11 cellular contexts compared by ENCODE assay signal in the genomic region with DNA sequence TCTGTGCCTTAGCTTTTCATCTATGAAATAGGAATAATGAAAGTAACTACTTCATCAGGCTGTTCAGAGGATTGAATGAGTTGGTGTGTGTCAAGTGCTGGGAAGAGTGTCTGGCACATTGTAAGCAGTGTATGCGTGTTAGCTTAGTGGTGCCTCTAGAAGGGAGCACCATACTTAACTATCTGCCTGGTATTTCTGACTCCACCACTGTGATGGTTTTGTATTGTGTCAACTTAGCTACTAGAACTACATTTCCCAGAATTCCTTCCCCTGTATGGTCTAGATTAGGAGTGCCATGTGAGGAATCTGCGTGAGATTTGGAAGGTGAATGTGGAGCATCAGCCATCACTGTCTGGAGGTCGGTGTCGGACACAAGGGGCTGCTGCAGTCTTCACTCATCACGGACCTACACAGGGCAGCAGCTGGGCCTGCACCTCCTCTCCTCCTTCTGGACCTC.
DNase-seq lines count a peak whose midpoint lies in the region; ATAC-seq, FAIRE-seq and TF ChIP-seq lines count a peak whose summit lies in the region.
"Had no signal": no experiment of that assay in that cellular context is flagged by ENCODE, and none has a peak within 500 bp of the region (broad histone marks: within the 10 kb centered on the region; RNA-seq: fewer than 3 reads in every experiment).

No MANE protein-coding gene starts in this region.

- peak overlapping the region; percentile 75 to 93 for H3K18ac ChIP-seq in mesenchymal stem cell (ENCODE audit: low read depth in 1 of 2, low read length in 2 of 2)

- peak overlapping the region; percentile 93 to 100 for H2BK12ac ChIP-seq in mesenchymal stem cell (ENCODE audit: low read length in 2 of 2)

- H3K4me1 ChIP-seq in PC-3 (ENCODE audit: insufficient read depth, low read length) = peaks cover 35% of the 10 kb centered on the region
- peaks cover 12% of the 10 kb centered on the region for H3K4me1 ChIP-seq in mesenchymal stem cell (ENCODE audit: control insufficient read depth, insufficient read depth, low read depth, low read length)
- H3K4me1 ChIP-seq in thymus (ENCODE audit: control insufficient read depth, insufficient read depth, low read length) = no peaks in the 10 kb centered on the region

- DNase-seq in PC-3 = no peak
- DNase-seq in caudate nucleus (lab: John Stamatoyannopoulos, UW) = no peak
- DNase-seq in mesenchymal stem cell = peak; percentile 73
- DNase-seq in NCI-H510A (lab: John Stamatoyannopoulos, UW) = no peak
- DNase-seq in stimulated activated naive CD8-positive, alpha-beta T cell treated with anti-CD3 and anti-CD28 coated beads, Interleukin-15, Interleukin-2, amounts not matched to agents 100 U/mL and 50 U/mL, for 24 hours = no peak
- DNase-seq in kidney tubule cell (ENCODE audit: low spot score) = no peak
- DNase-seq in GM12891 (ENCODE audit: insufficient read length, low spot score) = no peak
- DNase-seq: amygdala, KG1, NCI-H345 had no signal

- H4K8ac ChIP-seq in mesenchymal stem cell (ENCODE audit: low read length) = peak overlapping the region; percentile 90

- peak overlapping the region; percentile 52 to 84 for H3K4ac ChIP-seq in mesenchymal stem cell (ENCODE audit: low read depth in 1 of 2, low read length in 2 of 2)

- H3K36me3 ChIP-seq in PC-3 (ENCODE audit: low read depth, low read length) (no peaks in the 10 kb centered on the region), mesenchymal stem cell (ENCODE audit: control insufficient read depth in 1 of 2, insufficient read depth in 2 of 2, low read depth in 1 of 2, low read length in 2 of 2) (no peaks in the 10 kb centered on the region), thymus (ENCODE audit: control insufficient read depth, insufficient read depth) (no peaks in the 10 kb centered on the region)

- intact Hi-C loops in PC-3 (cut with micrococcal nuclease) = no loop called here

- H2BK120ac ChIP-seq in mesenchymal stem cell (ENCODE audit: low read depth, low read length) = no peak overlapping the region

- TF ChIP-seq CTCF in PC-3 (conservative IDR thresholded peaks at IDR 0.05; ENCODE audit: low read depth, low read length) = no peak

- peak overlapping the region; percentile 84 for H3K27ac ChIP-seq in PC-3 (ENCODE audit: low read length)
- H3K27ac ChIP-seq in caudate nucleus (ENCODE audit: low read depth, low read length) = peak overlapping the region; percentile 96
- H3K27ac ChIP-seq in mesenchymal stem cell (ENCODE audit: low read length, poor library complexity, severe bottlenecking) = peak overlapping the region; percentile 67
- H3K27ac ChIP-seq in thymus (ENCODE audit: low read depth) = peak overlapping the region; percentile 37

- no peak for FAIRE-seq in GM12891 (lab: Jason Lieb, UNC)

- CTCF ChIA-PET in PC-3 (lab: Charles Lee) = interaction anchor here (0.6 kb wide), 2 partner anchors 119 to 184 kb away, joined by 3 to 4 read pairs; no protein-coding TSS in a partner anchor

- H3F3A ChIP-seq in PC-3 (ENCODE audit: low read length, unreplicated experiment) = no peaks in the 10 kb centered on the region

- peak overlapping the region; percentile 10 for H2BK5ac ChIP-seq in mesenchymal stem cell (ENCODE audit: low read depth, low read length, poor library complexity, severe bottlenecking)

- H3K9ac ChIP-seq in PC-3 (ENCODE audit: low read length) = peak overlapping the region; percentile 23; the same call in 1 of the 2 replicates
- peak overlapping the region; percentile 89 for H3K9ac ChIP-seq in mesenchymal stem cell (ENCODE audit: low read length)

- no peaks in the 10 kb centered on the region for H3K9me2 ChIP-seq in PC-3 (replicated peaks; ENCODE audit: low read length)

- POLR2A ChIA-PET in PC-3 (lab: Charles Lee; ENCODE audit: unreplicated experiment) = interaction anchor here (0.6 kb wide), 1 partner anchor 265 kb away, joined by 4 read pairs; no protein-coding TSS in a partner anchor

- no peaks in the 10 kb centered on the region for H3K79me1 ChIP-seq in mesenchymal stem cell (replicated peaks; ENCODE audit: low read length, poor library complexity, severe bottlenecking)

- H3K27me3 ChIP-seq in PC-3 (ENCODE audit: low read length) = no peaks in the 10 kb centered on the region
- H3K27me3 ChIP-seq in mesenchymal stem cell (ENCODE audit: control insufficient read depth in 1 of 2, insufficient read depth in 1 of 2, low read length in 2 of 2) = no peaks in the 10 kb centered on the region
- H3K27me3 ChIP-seq in thymus (ENCODE audit: control insufficient read depth, insufficient read depth) = no peaks in the 10 kb centered on the region

- H3K9me3 ChIP-seq in PC-3 (ENCODE audit: low read length) (no peaks in the 10 kb centered on the region), mesenchymal stem cell (ENCODE audit: control insufficient read depth, low read length) (no peaks in the 10 kb centered on the region), thymus (ENCODE audit: control insufficient read depth) (no peaks in the 10 kb centered on the region)

- H3K14ac ChIP-seq in mesenchymal stem cell (ENCODE audit: low read length in 2 of 2) = peak overlapping the region in 1 of 2 experiments; percentile 68

- H3K79me2 ChIP-seq in PC-3 (ENCODE audit: low read length) = no peaks in the 10 kb centered on the region

- no TSS peak for BruUV-seq in PC-3 (replicated peaks; lab: Mats Ljungman, UMichigan)

- peak overlapping the region; percentile 62 for H2AK5ac ChIP-seq in mesenchymal stem cell (ENCODE audit: low read length, severe bottlenecking)

- no peak overlapping the region for H2AFZ ChIP-seq in PC-3 (ENCODE audit: low read length)
- H2AFZ ChIP-seq in mesenchymal stem cell (ENCODE audit: low read depth, low read length) = no peak overlapping the region

- peak overlapping the region; percentile 77 for H2BK15ac ChIP-seq in mesenchymal stem cell (ENCODE audit: low read depth, poor library complexity, severe bottlenecking)

- H4K91ac ChIP-seq in mesenchymal stem cell (ENCODE audit: low read length) = peak overlapping the region; percentile 91

- no peak for TF ChIP-seq POLR2A in GM12891 (IDR thresholded peaks at IDR 0.05; ENCODE audit: low read depth, low read length)

- H4K20me1 ChIP-seq in PC-3 (ENCODE audit: low read length) = no peaks in the 10 kb centered on the region

- H3K4me3 ChIP-seq in PC-3 (ENCODE audit: low read length) (no peak overlapping the region), mesenchymal stem cell (ENCODE audit: insufficient read depth in 1 of 2, low read depth in 1 of 2, low read length in 2 of 2) (no peak overlapping the region), thymus (ENCODE audit: low read length) (no peak overlapping the region)

- WGBS in mesenchymal stem cell = 86% methylated on average over 5 of the region's 5 CpGs
- 97% methylated on average over 5 of the region's 5 CpGs for WGBS in thymus

- H3K23ac ChIP-seq in mesenchymal stem cell (ENCODE audit: low read length in 2 of 2) = no peak overlapping the region

- ATAC-seq in PC-3 = no peak
- no peak for ATAC-seq in stimulated activated naive CD8-positive, alpha-beta T cell treated with anti-CD3 and anti-CD28 coated beads, Interleukin-15, Interleukin-2, amounts not matched to agents 100 U/mL and 50 U/mL, for 24 hours

- peak overlapping the region; percentile 47 for H3K4me2 ChIP-seq in PC-3 (ENCODE audit: low read length)
- H3K4me2 ChIP-seq in mesenchymal stem cell (ENCODE audit: low read length, poor library complexity, severe bottlenecking) = no peak overlapping the region

TF ChIP-seq in GM12891, 5 proteins besides CTCF, POLR2A, EP300 and RAD21:
- TF ChIP-seq POU2F2 (IDR thresholded peaks at IDR 0.05; ENCODE audit: low read depth, low read length) (no peak), POLR2AphosphoS5 (IDR thresholded peaks at IDR 0.05; ENCODE audit: low read depth, low read length) (no peak), SPI1 (IDR thresholded peaks at IDR 0.05; ENCODE audit: low read depth, low read length) (no peak), TAF1 (IDR thresholded peaks at IDR 0.05; ENCODE audit: low read depth, low read length) (no peak), PAX5 (IDR thresholded peaks at IDR 0.05; ENCODE audit: insufficient read depth, low read length, severe bottlenecking) (no peak)

Comparison
In these comparisons a context has a peak if more than half of its experiments do, and no peak if none do; other contexts are left out.
1. H3K27ac ChIP-seq: peak in every context shown above with its lines; median percentile 96 in caudate nucleus; 84 in PC-3; 67 in mesenchymal stem cell; 37 in thymus.